ENCODE assay signal across 1 cellular context in the genomic region with DNA sequence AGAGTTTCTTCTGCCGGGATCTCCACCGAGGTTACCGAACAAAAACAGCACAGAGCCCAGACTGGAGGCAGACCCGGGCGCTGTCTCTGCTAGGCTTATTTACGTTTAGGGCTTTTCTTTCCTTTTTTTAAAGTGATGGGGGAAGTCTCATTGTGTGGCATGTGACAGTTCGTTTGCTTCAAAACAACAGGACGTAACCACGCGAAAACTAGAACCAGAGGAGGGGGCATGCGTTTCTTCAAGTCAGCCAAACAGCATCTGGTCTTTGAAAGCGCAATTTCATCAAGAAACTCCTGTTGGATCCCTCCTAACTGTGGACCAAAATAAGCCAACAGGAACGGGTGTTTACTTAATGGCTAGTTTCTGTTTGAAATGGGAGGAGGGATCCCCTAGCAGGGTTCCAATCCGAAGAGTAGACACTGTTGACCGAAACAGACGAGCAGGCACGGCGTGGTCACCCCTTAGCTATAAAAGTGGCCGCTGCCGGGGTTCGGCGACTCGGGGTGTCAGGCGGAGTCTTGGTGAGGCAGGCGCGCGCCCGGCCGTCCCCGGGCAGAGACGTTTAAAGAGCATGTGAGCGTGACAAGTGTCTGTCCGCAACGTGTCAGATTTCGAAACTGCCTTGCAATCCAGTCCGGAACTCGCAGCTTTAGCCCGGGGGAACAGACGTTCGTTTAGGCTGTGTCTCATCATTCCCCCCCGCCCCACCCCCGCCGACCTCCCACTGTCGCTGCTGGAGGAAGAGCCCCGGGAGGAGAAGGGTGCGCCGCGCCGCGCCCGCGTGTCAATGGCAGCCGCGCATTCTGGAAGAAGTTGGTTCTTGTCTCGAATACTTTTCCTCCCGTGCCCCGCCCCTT.
TF ChIP-seq lines count a peak whose summit lies in the region.

No MANE protein-coding gene starts in this region.

TF ChIP-seq in IMR-90, 13 proteins besides CTCF, POLR2A, EP300 and RAD21 (continued from another document):
- TF ChIP-seq MXI1 (IDR thresholded peaks at IDR 0.05; ENCODE audit: borderline replicate concordance, low read depth, low read length) (peak; percentile 75), CEBPB (IDR thresholded peaks at IDR 0.05; ENCODE audit: low read depth, low read length) (peak; percentile 91), MAZ (IDR thresholded peaks at IDR 0.05; ENCODE audit: borderline replicate concordance, low read depth, low read length) (peak; percentile 21; the same call in 1 of the 2 replicates), FOS (IDR thresholded peaks at IDR 0.05; ENCODE audit: low read depth, low read length) (no peak)
TF ChIP-seq in IMR-90: peak in this region for 5.
